Comparison of ENCODE assay signal across 1 cellular context in the genomic region with DNA sequence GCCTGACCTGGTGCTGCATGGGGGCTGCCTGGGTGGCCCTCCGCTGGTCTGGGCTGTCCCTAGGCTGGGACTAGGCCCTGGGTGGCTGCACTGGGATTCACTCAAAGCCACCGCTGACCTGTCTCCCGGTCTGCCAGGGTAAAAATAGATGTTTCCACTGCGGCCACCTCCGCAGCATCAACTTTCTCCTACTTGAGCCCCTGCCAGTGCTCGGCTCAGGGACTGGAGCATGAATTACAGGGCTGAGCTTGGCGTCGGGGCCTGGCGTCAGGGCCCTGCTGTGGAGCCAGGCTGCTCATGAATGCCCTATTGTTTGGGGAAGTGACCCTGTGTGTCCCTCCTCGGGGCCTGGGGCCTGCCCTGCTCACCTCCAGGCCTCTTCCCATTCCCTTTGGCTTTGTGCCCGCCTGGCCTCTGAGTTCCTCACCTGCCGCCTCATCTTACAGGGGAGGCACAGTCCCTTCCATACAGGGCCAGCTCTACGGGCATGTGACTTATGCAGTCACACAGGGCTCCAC.
TF ChIP-seq lines count a peak whose summit lies in the region.

No MANE protein-coding gene starts in this region.

TF ChIP-seq in HepG2, 621 proteins besides CTCF, POLR2A, EP300 and RAD21 (continued from another document and continues in another):
- TF ChIP-seq, protein P1, sequence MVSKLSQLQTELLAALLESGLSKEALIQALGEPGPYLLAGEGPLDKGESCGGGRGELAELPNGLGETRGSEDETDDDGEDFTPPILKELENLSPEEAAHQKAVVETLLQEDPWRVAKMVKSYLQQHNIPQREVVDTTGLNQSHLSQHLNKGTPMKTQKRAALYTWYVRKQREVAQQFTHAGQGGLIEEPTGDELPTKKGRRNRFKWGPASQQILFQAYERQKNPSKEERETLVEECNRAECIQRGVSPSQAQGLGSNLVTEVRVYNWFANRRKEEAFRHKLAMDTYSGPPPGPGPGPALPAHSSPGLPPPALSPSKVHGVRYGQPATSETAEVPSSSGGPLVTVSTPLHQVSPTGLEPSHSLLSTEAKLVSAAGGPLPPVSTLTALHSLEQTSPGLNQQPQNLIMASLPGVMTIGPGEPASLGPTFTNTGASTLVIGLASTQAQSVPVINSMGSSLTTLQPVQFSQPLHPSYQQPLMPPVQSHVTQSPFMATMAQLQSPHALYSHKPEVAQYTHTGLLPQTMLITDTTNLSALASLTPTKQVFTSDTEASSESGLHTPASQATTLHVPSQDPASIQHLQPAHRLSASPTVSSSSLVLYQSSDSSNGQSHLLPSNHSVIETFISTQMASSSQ (IDR thresholded peaks at IDR 0.05; ENCODE audit: low read depth): no peak
- TF ChIP-seq, protein P1 (CRISPR knock-in tag; IDR thresholded peaks at IDR 0.05; ENCODE audit: borderline replicate concordance): no peak
- no peak for TF ChIP-seq NCOA5 (CRISPR knock-in tag; IDR thresholded peaks at IDR 0.05)
- no peak for TF ChIP-seq ZNF713 (CRISPR knock-in tag; IDR thresholded peaks at IDR 0.05)
- TF ChIP-seq KLF9 (CRISPR knock-in tag; IDR thresholded peaks at IDR 0.05; ENCODE audit: low read depth): no peak
- TF ChIP-seq FOXM1 (CRISPR knock-in tag; IDR thresholded peaks at IDR 0.05): no peak
- TF ChIP-seq, protein P2, sequence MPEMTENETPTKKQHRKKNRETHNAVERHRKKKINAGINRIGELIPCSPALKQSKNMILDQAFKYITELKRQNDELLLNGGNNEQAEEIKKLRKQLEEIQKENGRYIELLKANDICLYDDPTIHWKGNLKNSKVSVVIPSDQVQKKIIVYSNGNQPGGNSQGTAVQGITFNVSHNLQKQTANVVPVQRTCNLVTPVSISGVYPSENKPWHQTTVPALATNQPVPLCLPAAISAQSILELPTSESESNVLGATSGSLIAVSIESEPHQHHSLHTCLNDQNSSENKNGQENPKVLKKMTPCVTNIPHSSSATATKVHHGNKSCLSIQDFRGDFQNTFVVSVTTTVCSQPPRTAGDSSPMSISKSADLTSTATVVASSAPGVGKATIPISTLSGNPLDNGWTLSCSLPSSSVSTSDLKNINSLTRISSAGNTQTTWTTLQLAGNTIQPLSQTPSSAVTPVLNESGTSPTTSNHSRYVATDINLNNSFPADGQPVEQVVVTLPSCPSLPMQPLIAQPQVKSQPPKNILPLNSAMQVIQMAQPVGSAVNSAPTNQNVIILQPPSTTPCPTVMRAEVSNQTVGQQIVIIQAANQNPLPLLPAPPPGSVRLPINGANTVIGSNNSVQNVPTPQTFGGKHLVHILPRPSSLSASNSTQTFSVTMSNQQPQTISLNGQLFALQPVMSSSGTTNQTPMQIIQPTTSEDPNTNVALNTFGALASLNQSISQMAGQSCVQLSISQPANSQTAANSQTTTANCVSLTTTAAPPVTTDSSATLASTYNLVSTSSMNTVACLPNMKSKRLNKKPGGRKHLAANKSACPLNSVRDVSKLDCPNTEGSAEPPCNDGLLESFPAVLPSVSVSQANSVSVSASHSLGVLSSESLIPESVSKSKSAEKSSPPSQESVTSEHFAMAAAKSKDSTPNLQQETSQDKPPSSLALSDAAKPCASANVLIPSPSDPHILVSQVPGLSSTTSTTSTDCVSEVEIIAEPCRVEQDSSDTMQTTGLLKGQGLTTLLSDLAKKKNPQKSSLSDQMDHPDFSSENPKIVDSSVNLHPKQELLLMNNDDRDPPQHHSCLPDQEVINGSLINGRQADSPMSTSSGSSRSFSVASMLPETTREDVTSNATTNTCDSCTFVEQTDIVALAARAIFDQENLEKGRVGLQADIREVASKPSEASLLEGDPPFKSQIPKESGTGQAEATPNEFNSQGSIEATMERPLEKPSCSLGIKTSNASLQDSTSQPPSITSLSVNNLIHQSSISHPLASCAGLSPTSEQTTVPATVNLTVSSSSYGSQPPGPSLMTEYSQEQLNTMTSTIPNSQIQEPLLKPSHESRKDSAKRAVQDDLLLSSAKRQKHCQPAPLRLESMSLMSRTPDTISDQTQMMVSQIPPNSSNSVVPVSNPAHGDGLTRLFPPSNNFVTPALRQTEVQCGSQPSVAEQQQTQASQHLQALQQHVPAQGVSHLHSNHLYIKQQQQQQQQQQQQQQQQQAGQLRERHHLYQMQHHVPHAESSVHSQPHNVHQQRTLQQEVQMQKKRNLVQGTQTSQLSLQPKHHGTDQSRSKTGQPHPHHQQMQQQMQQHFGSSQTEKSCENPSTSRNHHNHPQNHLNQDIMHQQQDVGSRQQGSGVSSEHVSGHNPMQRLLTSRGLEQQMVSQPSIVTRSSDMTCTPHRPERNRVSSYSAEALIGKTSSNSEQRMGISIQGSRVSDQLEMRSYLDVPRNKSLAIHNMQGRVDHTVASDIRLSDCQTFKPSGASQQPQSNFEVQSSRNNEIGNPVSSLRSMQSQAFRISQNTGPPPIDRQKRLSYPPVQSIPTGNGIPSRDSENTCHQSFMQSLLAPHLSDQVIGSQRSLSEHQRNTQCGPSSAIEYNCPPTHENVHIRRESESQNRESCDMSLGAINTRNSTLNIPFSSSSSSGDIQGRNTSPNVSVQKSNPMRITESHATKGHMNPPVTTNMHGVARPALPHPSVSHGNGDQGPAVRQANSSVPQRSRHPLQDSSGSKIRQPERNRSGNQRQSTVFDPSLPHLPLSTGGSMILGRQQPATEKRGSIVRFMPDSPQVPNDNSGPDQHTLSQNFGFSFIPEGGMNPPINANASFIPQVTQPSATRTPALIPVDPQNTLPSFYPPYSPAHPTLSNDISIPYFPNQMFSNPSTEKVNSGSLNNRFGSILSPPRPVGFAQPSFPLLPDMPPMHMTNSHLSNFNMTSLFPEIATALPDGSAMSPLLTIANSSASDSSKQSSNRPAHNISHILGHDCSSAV (CRISPR knock-in tag; IDR thresholded peaks at IDR 0.05; ENCODE audit: borderline replicate concordance): no peak
- TF ChIP-seq, protein P3, sequence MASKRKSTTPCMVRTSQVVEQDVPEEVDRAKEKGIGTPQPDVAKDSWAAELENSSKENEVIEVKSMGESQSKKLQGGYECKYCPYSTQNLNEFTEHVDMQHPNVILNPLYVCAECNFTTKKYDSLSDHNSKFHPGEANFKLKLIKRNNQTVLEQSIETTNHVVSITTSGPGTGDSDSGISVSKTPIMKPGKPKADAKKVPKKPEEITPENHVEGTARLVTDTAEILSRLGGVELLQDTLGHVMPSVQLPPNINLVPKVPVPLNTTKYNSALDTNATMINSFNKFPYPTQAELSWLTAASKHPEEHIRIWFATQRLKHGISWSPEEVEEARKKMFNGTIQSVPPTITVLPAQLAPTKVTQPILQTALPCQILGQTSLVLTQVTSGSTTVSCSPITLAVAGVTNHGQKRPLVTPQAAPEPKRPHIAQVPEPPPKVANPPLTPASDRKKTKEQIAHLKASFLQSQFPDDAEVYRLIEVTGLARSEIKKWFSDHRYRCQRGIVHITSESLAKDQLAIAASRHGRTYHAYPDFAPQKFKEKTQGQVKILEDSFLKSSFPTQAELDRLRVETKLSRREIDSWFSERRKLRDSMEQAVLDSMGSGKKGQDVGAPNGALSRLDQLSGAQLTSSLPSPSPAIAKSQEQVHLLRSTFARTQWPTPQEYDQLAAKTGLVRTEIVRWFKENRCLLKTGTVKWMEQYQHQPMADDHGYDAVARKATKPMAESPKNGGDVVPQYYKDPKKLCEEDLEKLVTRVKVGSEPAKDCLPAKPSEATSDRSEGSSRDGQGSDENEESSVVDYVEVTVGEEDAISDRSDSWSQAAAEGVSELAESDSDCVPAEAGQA (IDR thresholded peaks at IDR 0.05; ENCODE audit: low read depth): no peak
- TF ChIP-seq, protein P3 (CRISPR knock-in tag; IDR thresholded peaks at IDR 0.05; ENCODE audit: borderline replicate concordance): no peak
- no peak for TF ChIP-seq ELF3 (CRISPR knock-in tag; IDR thresholded peaks at IDR 0.05)
- TF ChIP-seq PHF5A (CRISPR knock-in tag; IDR thresholded peaks at IDR 0.05; ENCODE audit: low read depth, unreplicated experiment): no peak
- TF ChIP-seq, protein P4, sequence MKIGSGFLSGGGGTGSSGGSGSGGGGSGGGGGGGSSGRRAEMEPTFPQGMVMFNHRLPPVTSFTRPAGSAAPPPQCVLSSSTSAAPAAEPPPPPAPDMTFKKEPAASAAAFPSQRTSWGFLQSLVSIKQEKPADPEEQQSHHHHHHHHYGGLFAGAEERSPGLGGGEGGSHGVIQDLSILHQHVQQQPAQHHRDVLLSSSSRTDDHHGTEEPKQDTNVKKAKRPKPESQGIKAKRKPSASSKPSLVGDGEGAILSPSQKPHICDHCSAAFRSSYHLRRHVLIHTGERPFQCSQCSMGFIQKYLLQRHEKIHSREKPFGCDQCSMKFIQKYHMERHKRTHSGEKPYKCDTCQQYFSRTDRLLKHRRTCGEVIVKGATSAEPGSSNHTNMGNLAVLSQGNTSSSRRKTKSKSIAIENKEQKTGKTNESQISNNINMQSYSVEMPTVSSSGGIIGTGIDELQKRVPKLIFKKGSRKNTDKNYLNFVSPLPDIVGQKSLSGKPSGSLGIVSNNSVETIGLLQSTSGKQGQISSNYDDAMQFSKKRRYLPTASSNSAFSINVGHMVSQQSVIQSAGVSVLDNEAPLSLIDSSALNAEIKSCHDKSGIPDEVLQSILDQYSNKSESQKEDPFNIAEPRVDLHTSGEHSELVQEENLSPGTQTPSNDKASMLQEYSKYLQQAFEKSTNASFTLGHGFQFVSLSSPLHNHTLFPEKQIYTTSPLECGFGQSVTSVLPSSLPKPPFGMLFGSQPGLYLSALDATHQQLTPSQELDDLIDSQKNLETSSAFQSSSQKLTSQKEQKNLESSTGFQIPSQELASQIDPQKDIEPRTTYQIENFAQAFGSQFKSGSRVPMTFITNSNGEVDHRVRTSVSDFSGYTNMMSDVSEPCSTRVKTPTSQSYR (CRISPR knock-in tag; IDR thresholded peaks at IDR 0.05; ENCODE audit: borderline replicate concordance): no peak
- no peak for TF ChIP-seq ZNF652 (CRISPR knock-in tag; IDR thresholded peaks at IDR 0.05; ENCODE audit: borderline replicate concordance, low read depth)
- TF ChIP-seq, protein P5, sequence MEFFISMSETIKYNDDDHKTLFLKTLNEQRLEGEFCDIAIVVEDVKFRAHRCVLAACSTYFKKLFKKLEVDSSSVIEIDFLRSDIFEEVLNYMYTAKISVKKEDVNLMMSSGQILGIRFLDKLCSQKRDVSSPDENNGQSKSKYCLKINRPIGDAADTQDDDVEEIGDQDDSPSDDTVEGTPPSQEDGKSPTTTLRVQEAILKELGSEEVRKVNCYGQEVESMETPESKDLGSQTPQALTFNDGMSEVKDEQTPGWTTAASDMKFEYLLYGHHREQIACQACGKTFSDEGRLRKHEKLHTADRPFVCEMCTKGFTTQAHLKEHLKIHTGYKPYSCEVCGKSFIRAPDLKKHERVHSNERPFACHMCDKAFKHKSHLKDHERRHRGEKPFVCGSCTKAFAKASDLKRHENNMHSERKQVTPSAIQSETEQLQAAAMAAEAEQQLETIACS (CRISPR knock-in tag; IDR thresholded peaks at IDR 0.05): no peak
- no peak for TF ChIP-seq SATB2 (CRISPR knock-in tag; IDR thresholded peaks at IDR 0.05)
- no peak for TF ChIP-seq HNRNPK (IDR thresholded peaks at IDR 0.05; ENCODE audit: low read depth, low read length, poor library complexity, severe bottlenecking)
- TF ChIP-seq ZNF468 (CRISPR knock-in tag; IDR thresholded peaks at IDR 0.05): no peak
- no peak for TF ChIP-seq MIER3 (CRISPR knock-in tag; IDR thresholded peaks at IDR 0.05; ENCODE audit: borderline replicate concordance)
- no peak for TF ChIP-seq ZNF546 (CRISPR knock-in tag; conservative IDR thresholded peaks at IDR 0.05)
- no peak for TF ChIP-seq MBNL3 (CRISPR knock-in tag; conservative IDR thresholded peaks at IDR 0.05)
- TF ChIP-seq SP4 (CRISPR knock-in tag; IDR thresholded peaks at IDR 0.05): no peak
- TF ChIP-seq, protein P6, sequence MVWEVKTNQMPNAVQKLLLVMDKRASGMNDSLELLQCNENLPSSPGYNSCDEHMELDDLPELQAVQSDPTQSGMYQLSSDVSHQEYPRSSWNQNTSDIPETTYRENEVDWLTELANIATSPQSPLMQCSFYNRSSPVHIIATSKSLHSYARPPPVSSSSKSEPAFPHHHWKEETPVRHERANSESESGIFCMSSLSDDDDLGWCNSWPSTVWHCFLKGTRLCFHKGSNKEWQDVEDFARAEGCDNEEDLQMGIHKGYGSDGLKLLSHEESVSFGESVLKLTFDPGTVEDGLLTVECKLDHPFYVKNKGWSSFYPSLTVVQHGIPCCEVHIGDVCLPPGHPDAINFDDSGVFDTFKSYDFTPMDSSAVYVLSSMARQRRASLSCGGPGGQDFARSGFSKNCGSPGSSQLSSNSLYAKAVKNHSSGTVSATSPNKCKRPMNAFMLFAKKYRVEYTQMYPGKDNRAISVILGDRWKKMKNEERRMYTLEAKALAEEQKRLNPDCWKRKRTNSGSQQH (CRISPR knock-in tag; IDR thresholded peaks at IDR 0.05; ENCODE audit: low read depth): no peak
- no peak for TF ChIP-seq CBX2 (IDR thresholded peaks at IDR 0.05; ENCODE audit: low read depth, low read length)
- TF ChIP-seq CBX2 (CRISPR knock-in tag; IDR thresholded peaks at IDR 0.05; ENCODE audit: low read depth): no peak
